In the genomic region with DNA sequence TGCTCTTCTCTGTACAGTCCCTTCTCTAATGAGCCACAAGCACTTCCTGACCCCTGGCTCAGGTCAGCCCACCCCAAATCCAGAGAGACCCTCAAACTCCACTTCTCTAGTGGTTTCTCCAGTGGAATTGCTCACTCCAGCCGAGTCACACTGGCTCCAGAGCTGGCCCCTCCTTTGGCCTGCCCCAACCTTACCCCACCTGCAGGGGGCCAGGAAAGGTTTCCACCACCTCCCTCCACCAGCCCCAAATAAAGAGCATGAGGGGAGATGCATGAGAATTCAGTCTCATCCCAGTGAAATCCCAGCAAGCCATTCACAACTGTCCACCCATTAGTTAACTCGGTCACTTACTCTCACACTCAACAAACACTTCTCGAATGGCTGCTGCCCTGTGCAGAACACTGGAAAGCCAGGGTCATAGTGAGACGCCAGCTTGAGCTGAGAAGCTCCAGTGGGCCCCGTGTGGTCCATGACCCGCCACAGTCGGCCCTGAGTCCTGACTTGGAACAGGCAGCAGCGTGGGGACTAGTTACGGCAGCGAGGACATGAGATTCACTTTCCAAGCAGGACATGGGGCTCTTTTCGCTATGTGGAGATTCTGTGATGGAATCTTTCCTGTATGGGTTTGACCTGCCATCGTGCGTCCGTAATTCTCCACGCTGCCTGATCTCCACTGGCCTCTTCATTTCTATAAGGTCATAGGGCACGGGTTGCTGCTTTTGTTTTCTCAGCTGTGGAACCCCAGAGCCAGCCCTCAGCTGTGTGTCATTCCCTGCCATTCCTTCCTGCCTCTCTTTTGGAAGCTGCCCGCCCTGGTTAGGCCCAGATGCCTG, we compare ENCODE assay signal across 9 cellular contexts. TPM values are rescaled to one million over a fixed set of nuclear protein-coding genes. Genes with fewer than 3 reads are reported as not detected.
DNase-seq lines count a peak whose midpoint lies in the region; ATAC-seq, FAIRE-seq and TF ChIP-seq lines count a peak whose summit lies in the region.
"Had no signal": no experiment of that assay in that cellular context is flagged by ENCODE, and none has a peak within 500 bp of the region (broad histone marks: within the 10 kb centered on the region; RNA-seq: fewer than 3 reads in every experiment).

No MANE protein-coding gene starts in this region.

- no peaks in the 10 kb centered on the region for H3K36me3 ChIP-seq in left ventricle myocardium inferior
- H3K36me3 ChIP-seq in right atrium auricular region: no peaks in the 10 kb centered on the region
- H3K36me3 ChIP-seq in tibial nerve: no peaks in the 10 kb centered on the region

- intact Hi-C loops in left ventricle myocardium inferior (cut with micrococcal nuclease): no loop called here
- intact Hi-C loops in activated CD4-positive, alpha-beta memory T cell treated with anti-CD3 and anti-CD28 coated beads for 36 hours (cut with micrococcal nuclease): no loop called here

- CTCF ChIA-PET in activated CD4-positive, alpha-beta memory T cell treated with anti-CD3 and anti-CD28 coated beads for 36 hours (lab: Charles Lee): no interaction called here

- H3K27ac Mint-ChIP-seq in activated CD4-positive, alpha-beta memory T cell treated with anti-CD3 and anti-CD28 coated beads for 36 hours: no peak overlapping the region

- H3K27me3 Mint-ChIP-seq in activated CD4-positive, alpha-beta memory T cell treated with anti-CD3 and anti-CD28 coated beads for 36 hours: peaks cover 4% of the 10 kb centered on the region

- peaks cover 80% of the 10 kb centered on the region for H3K4me1 ChIP-seq in left ventricle myocardium inferior
- H3K4me1 ChIP-seq in right atrium auricular region: peaks cover 0 to 32% of the 10 kb centered on the region in 2 donors
- H3K4me1 ChIP-seq in tibial nerve: peaks cover 0 to 32% (median 0%) of the 10 kb centered on the region in 4 donors

- no peak for DNase-seq in left ventricle myocardium inferior
- no peak for DNase-seq in right atrium auricular region (ENCODE audit: low spot score)
- no peak for DNase-seq in epithelial cell of proximal tubule (ENCODE audit: low read depth)
- DNase-seq in urothelium cell line (ENCODE audit: low spot score): peak; percentile 38
- no peak for DNase-seq in tibial nerve (ENCODE audit: low spot score in 2 of 2)
- no peak for DNase-seq in activated CD4-positive, alpha-beta memory T cell treated with anti-CD3 and anti-CD28 coated beads for 36 hours
- DNase-seq: effector memory CD4-positive, alpha-beta T cell had no signal

- H3K36me3 Mint-ChIP-seq in activated CD4-positive, alpha-beta memory T cell treated with anti-CD3 and anti-CD28 coated beads for 36 hours: no peaks in the 10 kb centered on the region

- no peak for FAIRE-seq in urothelium cell line (lab: Jason Lieb, UNC)

- POLR2A ChIA-PET in activated CD4-positive, alpha-beta memory T cell treated with anti-CD3 and anti-CD28 coated beads for 36 hours (lab: Charles Lee): no interaction called here

- no peaks in the 10 kb centered on the region for H3K9me3 Mint-ChIP-seq in activated CD4-positive, alpha-beta memory T cell treated with anti-CD3 and anti-CD28 coated beads for 36 hours

- TF ChIP-seq POLR2A in tibial nerve (IDR thresholded peaks at IDR 0.05): no peak

- H3K27me3 ChIP-seq in left ventricle myocardium inferior (ENCODE audit: low read depth) (peaks cover 3% of the 10 kb centered on the region), right atrium auricular region (no peaks in the 10 kb centered on the region), tibial nerve (peaks cover 0 to 10% of the 10 kb centered on the region in 2 donors)

- TF ChIP-seq CTCF in left ventricle myocardium inferior (IDR thresholded peaks at IDR 0.05; ENCODE audit: borderline replicate concordance) (no peak), right atrium auricular region (IDR thresholded peaks at IDR 0.05) (no peak), epithelial cell of proximal tubule (conservative IDR thresholded peaks at IDR 0.05; ENCODE audit: low read depth, low read length) (peak; percentile 41), tibial nerve (IDR thresholded peaks at IDR 0.05) (no peak)

- no peak overlapping the region for H3K4me3 Mint-ChIP-seq in activated CD4-positive, alpha-beta memory T cell treated with anti-CD3 and anti-CD28 coated beads for 36 hours

- H3K27ac ChIP-seq in left ventricle myocardium inferior (replicated peaks) (peak overlapping the region; percentile 54), right atrium auricular region (no peak overlapping the region), tibial nerve (no peak overlapping the region)

- TF ChIP-seq EP300 in tibial nerve (IDR thresholded peaks at IDR 0.05): peak in 1 of 2 donors; percentile 10

- H3K4me3 ChIP-seq in left ventricle myocardium inferior: no peak overlapping the region
- H3K4me3 ChIP-seq in right atrium auricular region: no peak overlapping the region
- no peak overlapping the region for H3K4me3 ChIP-seq in epithelial cell of proximal tubule (ENCODE audit: low read depth, low read length)
- H3K4me3 ChIP-seq in tibial nerve: no peak overlapping the region

- H3K4me1 Mint-ChIP-seq in activated CD4-positive, alpha-beta memory T cell treated with anti-CD3 and anti-CD28 coated beads for 36 hours (ENCODE audit: low read depth): peaks cover 5% of the 10 kb centered on the region

- H3K9me3 ChIP-seq in left ventricle myocardium inferior (replicated peaks) (no peaks in the 10 kb centered on the region), right atrium auricular region (no peaks in the 10 kb centered on the region), tibial nerve (no peaks in the 10 kb centered on the region)

- WGBS in tibial nerve, 2 donors: 49 to 54% methylated on average over 17 of the region's 17 CpGs

- ATAC-seq in SK-N-SH treated with all-trans-retinoic acid at 6 μM for 48 hours (0 out of 3 replicates have a peak, but pooled peaks have one; percentile 16), HG03521 (IDR thresholded peaks at IDR 0.05; ENCODE audit: unreplicated experiment) (no peak)

TF ChIP-seq in SK-N-SH treated with all-trans-retinoic acid at 6 μM for 48 hours, 23 proteins besides CTCF, POLR2A, EP300 and RAD21 (continues in another document):
- TF ChIP-seq ZNF8 (CRISPR knock-in tag; IDR thresholded peaks at IDR 0.05) (no peak), ZC3H10 (CRISPR knock-in tag; IDR thresholded peaks at IDR 0.05) (no peak), BACH2 (CRISPR knock-in tag; IDR thresholded peaks at IDR 0.05; ENCODE audit: borderline replicate concordance) (no peak), ESRRG (CRISPR knock-in tag; IDR thresholded peaks at IDR 0.05) (no peak), PPARA (CRISPR knock-in tag; IDR thresholded peaks at IDR 0.05; ENCODE audit: borderline replicate concordance) (no peak), SNAI2 (CRISPR knock-in tag; IDR thresholded peaks at IDR 0.05) (no peak), ZFP3 (CRISPR knock-in tag; IDR thresholded peaks at IDR 0.05) (no peak), TOX (CRISPR knock-in tag; IDR thresholded peaks at IDR 0.05; ENCODE audit: borderline replicate concordance) (no peak), ZFP30 (CRISPR knock-in tag; IDR thresholded peaks at IDR 0.05) (no peak), RARB (CRISPR knock-in tag; IDR thresholded peaks at IDR 0.05) (no peak), ARNTL (CRISPR knock-in tag; IDR thresholded peaks at IDR 0.05; ENCODE audit: borderline replicate concordance, low read depth) (no peak)
- TF ChIP-seq, protein P1, sequence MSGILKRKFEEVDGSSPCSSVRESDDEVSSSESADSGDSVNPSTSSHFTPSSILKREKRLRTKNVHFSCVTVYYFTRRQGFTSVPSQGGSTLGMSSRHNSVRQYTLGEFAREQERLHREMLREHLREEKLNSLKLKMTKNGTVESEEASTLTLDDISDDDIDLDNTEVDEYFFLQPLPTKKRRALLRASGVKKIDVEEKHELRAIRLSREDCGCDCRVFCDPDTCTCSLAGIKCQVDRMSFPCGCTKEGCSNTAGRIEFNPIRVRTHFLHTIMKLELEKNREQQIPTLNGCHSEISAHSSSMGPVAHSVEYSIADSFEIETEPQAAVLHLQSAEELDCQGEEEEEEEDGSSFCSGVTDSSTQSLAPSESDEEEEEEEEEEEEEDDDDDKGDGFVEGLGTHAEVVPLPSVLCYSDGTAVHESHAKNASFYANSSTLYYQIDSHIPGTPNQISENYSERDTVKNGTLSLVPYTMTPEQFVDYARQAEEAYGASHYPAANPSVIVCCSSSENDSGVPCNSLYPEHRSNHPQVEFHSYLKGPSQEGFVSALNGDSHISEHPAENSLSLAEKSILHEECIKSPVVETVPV (CRISPR knock-in tag; IDR thresholded peaks at IDR 0.05): no peak
- TF ChIP-seq, protein P2, sequence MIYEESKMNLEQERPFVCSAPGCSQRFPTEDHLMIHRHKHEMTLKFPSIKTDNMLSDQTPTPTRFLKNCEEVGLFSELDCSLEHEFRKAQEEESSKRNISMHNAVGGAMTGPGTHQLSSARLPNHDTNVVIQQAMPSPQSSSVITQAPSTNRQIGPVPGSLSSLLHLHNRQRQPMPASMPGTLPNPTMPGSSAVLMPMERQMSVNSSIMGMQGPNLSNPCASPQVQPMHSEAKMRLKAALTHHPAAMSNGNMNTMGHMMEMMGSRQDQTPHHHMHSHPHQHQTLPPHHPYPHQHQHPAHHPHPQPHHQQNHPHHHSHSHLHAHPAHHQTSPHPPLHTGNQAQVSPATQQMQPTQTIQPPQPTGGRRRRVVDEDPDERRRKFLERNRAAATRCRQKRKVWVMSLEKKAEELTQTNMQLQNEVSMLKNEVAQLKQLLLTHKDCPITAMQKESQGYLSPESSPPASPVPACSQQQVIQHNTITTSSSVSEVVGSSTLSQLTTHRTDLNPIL (CRISPR knock-in tag; IDR thresholded peaks at IDR 0.05; ENCODE audit: low read depth): no peak
- TF ChIP-seq, protein P3, sequence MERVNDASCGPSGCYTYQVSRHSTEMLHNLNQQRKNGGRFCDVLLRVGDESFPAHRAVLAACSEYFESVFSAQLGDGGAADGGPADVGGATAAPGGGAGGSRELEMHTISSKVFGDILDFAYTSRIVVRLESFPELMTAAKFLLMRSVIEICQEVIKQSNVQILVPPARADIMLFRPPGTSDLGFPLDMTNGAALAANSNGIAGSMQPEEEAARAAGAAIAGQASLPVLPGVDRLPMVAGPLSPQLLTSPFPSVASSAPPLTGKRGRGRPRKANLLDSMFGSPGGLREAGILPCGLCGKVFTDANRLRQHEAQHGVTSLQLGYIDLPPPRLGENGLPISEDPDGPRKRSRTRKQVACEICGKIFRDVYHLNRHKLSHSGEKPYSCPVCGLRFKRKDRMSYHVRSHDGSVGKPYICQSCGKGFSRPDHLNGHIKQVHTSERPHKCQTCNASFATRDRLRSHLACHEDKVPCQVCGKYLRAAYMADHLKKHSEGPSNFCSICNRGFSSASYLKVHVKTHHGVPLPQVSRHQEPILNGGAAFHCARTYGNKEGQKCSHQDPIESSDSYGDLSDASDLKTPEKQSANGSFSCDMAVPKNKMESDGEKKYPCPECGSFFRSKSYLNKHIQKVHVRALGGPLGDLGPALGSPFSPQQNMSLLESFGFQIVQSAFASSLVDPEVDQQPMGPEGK (CRISPR knock-in tag; IDR thresholded peaks at IDR 0.05; ENCODE audit: borderline replicate concordance): no peak

RNA-seq across cellular contexts. Expression of a gene that starts 44.2 kb away (rescaled TPM):
- total RNA-seq in left ventricle myocardium inferior: 1.2 TPM
- 1 to 10 TPM in 1 of 2 donors, not detected in 1; 1.1 TPM for total RNA-seq in right atrium auricular region
- total RNA-seq in epithelial cell of proximal tubule: 0.07 TPM in 1 of 2 replicates, not detected in the other
- total RNA-seq in tibial nerve: under 1 TPM in 3 of 4 donors, not detected in 1; 0.21 to 0.60 (median 0.39) TPM
- under 1 TPM in 1 of 2 experiments, not detected in 1; 0.43 TPM for total RNA-seq in activated CD4-positive, alpha-beta memory T cell treated with anti-CD3 and anti-CD28 coated beads for 36 hours
